In the genomic region with DNA sequence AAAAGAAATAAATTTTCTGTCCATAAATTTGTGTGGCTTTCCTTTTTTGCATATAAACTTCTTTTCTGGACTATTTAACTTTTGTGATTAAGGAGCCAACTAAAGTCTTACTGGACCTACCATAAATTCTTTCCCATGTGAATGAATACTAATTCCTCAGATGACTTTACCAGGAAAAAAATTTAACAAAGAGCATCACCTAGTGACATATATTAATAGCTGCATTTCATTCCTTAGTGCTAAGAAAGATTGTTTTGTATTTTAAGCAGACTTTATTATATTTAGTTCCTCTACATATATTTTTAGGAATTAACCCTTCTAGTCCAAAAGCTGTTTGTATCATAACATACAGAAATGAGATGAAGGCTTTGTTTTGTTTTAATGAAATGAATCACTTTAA, we compare ENCODE assay signal across 14 cellular contexts.
DNase-seq lines count a peak whose midpoint lies in the region; ATAC-seq, FAIRE-seq and TF ChIP-seq lines count a peak whose summit lies in the region.
"Had no signal": no experiment of that assay in that cellular context is flagged by ENCODE, and none has a peak within 500 bp of the region (broad histone marks: within the 10 kb centered on the region; RNA-seq: fewer than 3 reads in every experiment).

No MANE protein-coding gene starts in this region.

- no peaks in the 10 kb centered on the region for H3K9me3 Mint-ChIP-seq in endothelial cell (ENCODE audit: unreplicated experiment)

- DNase-seq in AG10803 (ENCODE audit: low read depth) (peak; percentile 24), ascending aorta (ENCODE audit: low spot score in 2 of 2) (no peak), left lobe of liver (ENCODE audit: low spot score) (no peak), DMS79 treated with DMSO at 0.1 percent for 48 hours (lab: John Stamatoyannopoulos, UW) (no peak), endothelial cell (ENCODE audit: low spot score) (no peak), GM12892 (ENCODE audit: insufficient read length) (no peak)
- DNase-seq in activated CD8-positive, alpha-beta memory T cell treated with anti-CD3 and anti-CD28 coated beads for 24 hours, result no peak
- DNase-seq: activated CD8-positive, alpha-beta memory T cell treated with anti-CD3 and anti-CD28 coated beads, Interleukin-2, amount 50 U/mL, for 48 hours; kidney glomerular epithelial cell; NCI-H1092 treated with DMSO at 0.1 percent for 48 hours; stimulated activated CD4-positive, alpha-beta T cell treated with anti-CD3 and anti-CD28 coated beads, Interleukin-2, amount 100 ng/mL, for 48 hours had no signal

- H3K4me1 ChIP-seq in HEK293 (ENCODE audit: control insufficient read depth, insufficient read depth, low read length), result no peaks in the 10 kb centered on the region
- no peaks in the 10 kb centered on the region for H3K4me1 ChIP-seq in ascending aorta
- H3K4me1 ChIP-seq: esophagus muscularis mucosa had no signal

- CTCF ChIA-PET in HEK293 (lab: Yijun Ruan, JAX), result interaction anchor here (0.6 to 2.3 kb wide), 8 partner anchors 9 to 209 kb away, joined by 3 to 14 read pairs (median 3); no protein-coding TSS in a partner anchor

- no peaks in the 10 kb centered on the region for H3K27me3 ChIP-seq in ascending aorta
- H3K27me3 ChIP-seq: esophagus muscularis mucosa had no signal

- FAIRE-seq in GM12892 (lab: Jason Lieb, UNC), result no peak
- FAIRE-seq: TTC549 had no signal

- TF ChIP-seq CTCF in AG10803 (conservative IDR thresholded peaks at IDR 0.05; ENCODE audit: low read length) (peak; percentile 49), HEK293 (tag by site-specific recombination; IDR thresholded peaks at IDR 0.05) (no peak), ascending aorta (IDR thresholded peaks at IDR 0.05) (peak; percentile 27 to 47 (median 28)), endothelial cell (IDR thresholded peaks at IDR 0.05; ENCODE audit: unreplicated experiment) (no peak)

- H3K4me1 Mint-ChIP-seq in endothelial cell (ENCODE audit: unreplicated experiment), result no peaks in the 10 kb centered on the region

- H3K9me3 ChIP-seq in HEK293 (ENCODE audit: control insufficient read depth, insufficient read depth, low read depth, low read length) (no peaks in the 10 kb centered on the region), ascending aorta (no peaks in the 10 kb centered on the region)
- H3K9me3 ChIP-seq: esophagus muscularis mucosa had no signal

- no peaks in the 10 kb centered on the region for H3K36me3 Mint-ChIP-seq in endothelial cell (ENCODE audit: low read depth, unreplicated experiment)

- H3K27ac ChIP-seq in HEK293 (ENCODE audit: extremely low read depth, low read depth, low read length), result no peak overlapping the region
- H3K27ac ChIP-seq in ascending aorta, result no peak overlapping the region
- H3K27ac ChIP-seq: esophagus muscularis mucosa had no signal

- no peak for TF ChIP-seq POLR2A in GM12892 (IDR thresholded peaks at IDR 0.05; ENCODE audit: low read depth, low read length)

- no peak overlapping the region for H3K27ac Mint-ChIP-seq in endothelial cell (ENCODE audit: unreplicated experiment)

- H3K27me3 Mint-ChIP-seq in endothelial cell (ENCODE audit: unreplicated experiment), result no peaks in the 10 kb centered on the region

- H3K4me3 Mint-ChIP-seq in endothelial cell (ENCODE audit: unreplicated experiment), result no peak overlapping the region

- intact Hi-C loops in ascending aorta (cut with DNase I), result loop anchor here (1.0 kb wide), 1 partner anchor 169 kb away; no protein-coding TSS in a partner anchor

- ATAC-seq in left lobe of liver, result peak; percentile 55

- H3K4me3 ChIP-seq in AG10803 (ENCODE audit: low read length), result no peak overlapping the region
- H3K4me3 ChIP-seq in HEK293 (ENCODE audit: low read depth, low read length), result no peak overlapping the region
- H3K4me3 ChIP-seq in ascending aorta, result no peak overlapping the region
- H3K4me3 ChIP-seq: esophagus muscularis mucosa had no signal

- POLR2A ChIA-PET in HEK293 (lab: Yijun Ruan, JAX), result interaction anchor here (1.0 kb wide), 1 partner anchor 65 kb away, joined by 3 read pairs; a partner anchor contains a TSS

- H3K36me3 ChIP-seq in HEK293 (ENCODE audit: control insufficient read depth in 2 of 2, insufficient read depth in 1 of 2, low read length in 2 of 2) (peaks cover 3 to 5% of the 10 kb centered on the region in 2 experiments; a peak in 2 of 3 replicates), ascending aorta (peaks cover 4 to 8% of the 10 kb centered on the region in 2 donors)

TF ChIP-seq in HEK293, 187 proteins besides CTCF, POLR2A, EP300 and RAD21:
- TF ChIP-seq ZNF555 (tag by site-specific recombination; conservative IDR thresholded peaks at IDR 0.05), result no peak
- peak; percentile 59 for TF ChIP-seq ZNF654 (tag by site-specific recombination; IDR thresholded peaks at IDR 0.05; ENCODE audit: low read depth)
- TF ChIP-seq ZNF155 (tag by site-specific recombination; IDR thresholded peaks at IDR 0.05), result no peak

Comparison
In these comparisons a context has a peak if more than half of its experiments do, and no peak if none do; other contexts are left out.
1. CTCF ChIP-seq: peak in AG10803 (single experiment) and ascending aorta (3 of 3); none in HEK293 (single experiment) and endothelial cell (single experiment).